Comparison of ENCODE assay signal across 1 cellular context in genomic region chr6:75900216-75900615, GRCh38.
TF ChIP-seq lines count a peak whose summit lies in the region.
"Not testable (repeated sequence)": the region's sequence is repeated elsewhere in the genome, so short reads cannot be mapped to it uniquely, and the experiment has no call there.

No MANE protein-coding gene starts in this region.

- H3K36me3 ChIP-seq in HEK293 (ENCODE audit: control insufficient read depth in 2 of 2, insufficient read depth in 1 of 2, low read length in 2 of 2) = not testable (repeated sequence)

- H3K9me3 ChIP-seq in HEK293 (ENCODE audit: control insufficient read depth, insufficient read depth, low read depth, low read length) = not testable (repeated sequence)

- H3K4me3 ChIP-seq in HEK293 (ENCODE audit: low read depth, low read length) = not testable (repeated sequence)

- POLR2A ChIA-PET in HEK293 (lab: Yijun Ruan, JAX) = not testable (repeated sequence)

- not testable (repeated sequence) for H3K4me1 ChIP-seq in HEK293 (ENCODE audit: control insufficient read depth, insufficient read depth, low read length)

- H3K27ac ChIP-seq in HEK293 (ENCODE audit: extremely low read depth, low read depth, low read length) = not testable (repeated sequence)

- CTCF ChIA-PET in HEK293 (lab: Yijun Ruan, JAX) = not testable (repeated sequence)

- TF ChIP-seq CTCF in HEK293 (tag by site-specific recombination; IDR thresholded peaks at IDR 0.05) = not testable (repeated sequence)

TF ChIP-seq in HEK293, 187 proteins besides CTCF, POLR2A, EP300 and RAD21:
- peak; percentile 90 for TF ChIP-seq ZNF184 (tag by site-specific recombination; IDR thresholded peaks at IDR 0.05)
